ENCODE assay signal across 8 cellular contexts in genomic region chr7:33130184-33130583, GRCh38. TPM values are rescaled to one million over a fixed set of nuclear protein-coding genes. Genes with fewer than 3 reads are reported as not detected.
A peak's percentile ranks its signal among the peaks of the same experiment; 100 is the strongest.
DNase-seq lines count a peak whose midpoint lies in the region; ATAC-seq and TF ChIP-seq lines count a peak whose summit lies in the region.

No MANE protein-coding gene starts in this region.

- H4K20me1 ChIP-seq in PC-9 (ENCODE audit: insufficient read depth): no peaks in the 10 kb centered on the region

- CTCF ChIA-PET in PC-9 (lab: Charles Lee): no interaction called here

- H3F3A ChIP-seq in PC-9 (ENCODE audit: insufficient read depth, low read depth): no peaks in the 10 kb centered on the region

- H3K4me2 ChIP-seq in PC-9: peak overlapping the region; percentile 71

- in situ Hi-C loops in G401 (cut with HindIII; ENCODE audit: low sequenced_read_pairs): no loop called here

- no peaks in the 10 kb centered on the region for H3K9me2 ChIP-seq in PC-9 (ENCODE audit: insufficient read depth)

- H3K9me3 ChIP-seq in PC-9 (ENCODE audit: insufficient read depth, low read depth) (no peaks in the 10 kb centered on the region), prostate gland (no peaks in the 10 kb centered on the region)

- TF ChIP-seq POLR2A in prostate gland (IDR thresholded peaks at IDR 0.05): no peak

- no peaks in the 10 kb centered on the region for H3K79me2 ChIP-seq in PC-9 (ENCODE audit: low read depth)

- TSS peak; percentile 45 for BruUV-seq in PC-9 (replicated peaks; lab: Mats Ljungman, UMichigan)

- 9% methylated on average over 3 of the region's 3 CpGs for WGBS in prostate gland

- TF ChIP-seq CTCF in PC-9 (conservative IDR thresholded peaks at IDR 0.05) (no peak), epithelial cell of esophagus (IDR thresholded peaks at IDR 0.05; ENCODE audit: insufficient read depth, low read depth, low read length, missing control alignments) (no peak), prostate gland (IDR thresholded peaks at IDR 0.05) (no peak)

- H3K4me3 ChIP-seq in PC-9 (peak overlapping the region; percentile 58), epithelial cell of esophagus (ENCODE audit: low read length) (peak overlapping the region; percentile 76), prostate gland (peak overlapping the region; percentile 68 to 80)

- H3K27me3 ChIP-seq in PC-9 (ENCODE audit: insufficient read depth, low read depth) (no peaks in the 10 kb centered on the region), prostate gland (replicated peaks; ENCODE audit: insufficient read depth) (no peaks in the 10 kb centered on the region)

- intact Hi-C loops in PC-9 (cut with micrococcal nuclease; ENCODE audit: unreplicated experiment): no loop called here
- intact Hi-C loops in prostate gland (cut with DNase I): no loop called here

- POLR2A ChIA-PET in PC-9 (lab: Charles Lee; ENCODE audit: unreplicated experiment): no interaction called here

- DNase-seq in G401 (ENCODE audit: low spot score) (peak; percentile 35), PC-9 (no peak), epithelial cell of esophagus (ENCODE audit: low read depth) (no peak), prostate gland (ENCODE audit: low spot score) (no peak), NCI-H1436 (lab: John Stamatoyannopoulos, UW) (no peak), occipital lobe (lab: John Stamatoyannopoulos, UW) (no peak)
- DNase-seq in activated CD8-positive, alpha-beta memory T cell treated with anti-CD3 and anti-CD28 coated beads for 24 hours: no peak

- no peak overlapping the region for H3K27ac ChIP-seq in PC-9
- no peak overlapping the region for H3K27ac ChIP-seq in prostate gland

- H2AFZ ChIP-seq in PC-9: peak overlapping the region; percentile 97

- peaks cover 9% of the 10 kb centered on the region; the same call in 1 of the 2 replicates for H3K4me1 ChIP-seq in PC-9 (replicated peaks; ENCODE audit: insufficient read depth)
- no peaks in the 10 kb centered on the region for H3K4me1 ChIP-seq in prostate gland (replicated peaks)

- no peaks in the 10 kb centered on the region for H3K36me3 ChIP-seq in PC-9 (ENCODE audit: low read depth)
- no peaks in the 10 kb centered on the region for H3K36me3 ChIP-seq in prostate gland

- no peak for ATAC-seq in HG02973 (IDR thresholded peaks at IDR 0.05; ENCODE audit: unreplicated experiment)

RNA-seq across cellular contexts. Expression of gene BBS9, which starts 0.8 kb away (rescaled TPM):
- 17.7 and 21.4 TPM in 2 replicates for total RNA-seq in G401 (2014; rRNA removed; shearing (Covaris generic))
- total RNA-seq in PC-9 (2021): 12.4 and 13.1 TPM in 2 replicates
- total RNA-seq in prostate gland: 10 to 100 TPM; 19.6 to 36.8 TPM
- 103 TPM for total RNA-seq in occipital lobe

RNA-seq across cellular contexts. Expression of gene RP9, which starts 21.0 kb away (rescaled TPM):
- total RNA-seq in G401 (2014; rRNA removed; shearing (Covaris generic)): 16.6 and 27.3 TPM in 2 replicates
- total RNA-seq in PC-9 (2021) (15.4 and 22.1 TPM in 2 replicates), prostate gland (10 to 100 TPM in 1 of 2 donors, 1 to 10 TPM in 1; 7.8 to 18.0 TPM), occipital lobe (6.6 TPM)
